In the genomic region with DNA sequence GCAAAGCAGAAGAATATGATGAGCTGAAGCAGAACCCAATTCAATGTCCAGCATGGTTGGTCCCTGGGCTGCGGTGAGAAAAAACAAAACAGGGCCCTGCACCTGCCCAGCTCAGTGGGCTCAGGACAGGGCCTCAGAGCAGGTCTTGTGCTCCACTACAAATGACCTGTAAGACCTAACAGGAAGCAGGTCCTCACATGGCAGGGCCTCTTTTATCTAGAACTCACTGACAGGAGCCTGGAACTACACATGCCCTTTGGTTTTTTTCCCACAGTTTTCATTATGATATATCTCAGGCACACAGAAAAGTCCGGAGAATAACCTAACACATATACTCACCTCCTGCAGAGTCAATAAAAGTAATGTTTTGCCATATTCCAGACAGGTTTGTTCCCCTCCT, we compare ENCODE assay signal across 16 cellular contexts. TPM values are rescaled to one million over a fixed set of nuclear protein-coding genes. Genes with fewer than 3 reads are reported as not detected.
DNase-seq lines count a peak whose midpoint lies in the region; ATAC-seq and TF ChIP-seq lines count a peak whose summit lies in the region.
"Had no signal": no experiment of that assay in that cellular context is flagged by ENCODE, and none has a peak within 500 bp of the region (broad histone marks: within the 10 kb centered on the region; RNA-seq: fewer than 3 reads in every experiment).

No MANE protein-coding gene starts in this region.

- H3K27ac Mint-ChIP-seq in activated naive CD4-positive, alpha-beta T cell treated with anti-CD3 and anti-CD28 coated beads, Interleukin-2, amount 50 U/mL, for 72 hours, result peak overlapping the region; percentile 20 to 87
- no peak overlapping the region for H3K27ac Mint-ChIP-seq in activated naive CD4-positive, alpha-beta T cell treated with anti-CD3 and anti-CD28 coated beads for 36 hours
- peak overlapping the region; percentile 40 for H3K27ac Mint-ChIP-seq in activated CD8-positive, alpha-beta T cell treated with anti-CD3 and anti-CD28 coated beads for 36 hours
- H3K27ac Mint-ChIP-seq: neural progenitor cell had no signal

- peaks cover 35 to 42% of the 10 kb centered on the region in 2 donors for H3K4me1 ChIP-seq in thoracic aorta (ENCODE audit: control insufficient read depth in 1 of 2, low read depth in 2 of 2)
- H3K4me1 ChIP-seq: neural progenitor cell had no signal

- ATAC-seq in activated naive CD4-positive, alpha-beta T cell treated with anti-CD3 and anti-CD28 coated beads, Interleukin-2, amount 50 U/mL, for 72 hours, result no peak
- no peak for ATAC-seq in activated CD8-positive, alpha-beta T cell treated with anti-CD3 and anti-CD28 coated beads for 36 hours
- ATAC-seq in thoracic aorta (ENCODE audit: insufficient number of reproducible peaks, low FRiP score, low read depth), result no peak
- ATAC-seq: lower lobe of right lung had no signal

- CTCF ChIA-PET in activated naive CD4-positive, alpha-beta T cell treated with anti-CD3 and anti-CD28 coated beads for 36 hours (lab: Charles Lee), result no interaction called here
- CTCF ChIA-PET in activated CD8-positive, alpha-beta T cell treated with anti-CD3 and anti-CD28 coated beads for 36 hours (lab: Charles Lee), result interaction anchor here (1.1 kb wide), 1 partner anchor 29 kb away, joined by 4 read pairs; no protein-coding TSS in a partner anchor

- no peak overlapping the region for H3K4me3 ChIP-seq in thoracic aorta
- H3K4me3 ChIP-seq: GM23248, lower lobe of right lung, neural progenitor cell, PC-9, smooth muscle cell had no signal

- no peaks in the 10 kb centered on the region for H3K9me3 ChIP-seq in thoracic aorta
- H3K9me3 ChIP-seq: lower lobe of right lung had no signal

- no peaks in the 10 kb centered on the region for H3K9me3 Mint-ChIP-seq in activated naive CD4-positive, alpha-beta T cell treated with anti-CD3 and anti-CD28 coated beads, Interleukin-2, amount 50 U/mL, for 72 hours
- no peaks in the 10 kb centered on the region for H3K9me3 Mint-ChIP-seq in activated naive CD4-positive, alpha-beta T cell treated with anti-CD3 and anti-CD28 coated beads for 36 hours
- H3K9me3 Mint-ChIP-seq in activated CD8-positive, alpha-beta T cell treated with anti-CD3 and anti-CD28 coated beads for 36 hours, result no peaks in the 10 kb centered on the region
- H3K9me3 Mint-ChIP-seq: activated naive CD4-positive, alpha-beta T cell treated with anti-CD3 and anti-CD28 coated beads, Interleukin-2, amount 10 ng/mL, durations not matched to agents 7 days and 5 days; neural progenitor cell had no signal

- H3K4me1 Mint-ChIP-seq in activated naive CD4-positive, alpha-beta T cell treated with anti-CD3 and anti-CD28 coated beads for 36 hours (ENCODE audit: low read depth), result peaks cover 38% of the 10 kb centered on the region
- H3K4me1 Mint-ChIP-seq in activated CD8-positive, alpha-beta T cell treated with anti-CD3 and anti-CD28 coated beads for 36 hours (ENCODE audit: low read depth), result peaks cover 38% of the 10 kb centered on the region

- H3K36me3 ChIP-seq in thoracic aorta, result peaks cover 10% of the 10 kb centered on the region
- H3K36me3 ChIP-seq: neural progenitor cell had no signal

- no peak overlapping the region for H3K4me3 Mint-ChIP-seq in activated naive CD4-positive, alpha-beta T cell treated with anti-CD3 and anti-CD28 coated beads for 36 hours
- no peak overlapping the region for H3K4me3 Mint-ChIP-seq in activated CD8-positive, alpha-beta T cell treated with anti-CD3 and anti-CD28 coated beads for 36 hours
- H3K4me3 Mint-ChIP-seq: activated naive CD4-positive, alpha-beta T cell treated with anti-CD3 and anti-CD28 coated beads, Interleukin-2, amount 10 ng/mL, durations not matched to agents 7 days and 5 days; neural progenitor cell had no signal

- TF ChIP-seq CTCF in activated CD8-positive, alpha-beta T cell treated with anti-CD3 and anti-CD28 coated beads for 36 hours (IDR thresholded peaks at IDR 0.05), result no peak
- no peak for TF ChIP-seq CTCF in thoracic aorta (IDR thresholded peaks at IDR 0.05)

- POLR2A ChIA-PET in activated CD8-positive, alpha-beta T cell treated with anti-CD3 and anti-CD28 coated beads for 36 hours (lab: Charles Lee), result interaction anchor here (1.2 to 1.7 kb wide), 3 partner anchors 8 to 68 kb away, joined by 3 to 8 read pairs (median 3); no protein-coding TSS in a partner anchor

- H3K27me3 Mint-ChIP-seq in activated naive CD4-positive, alpha-beta T cell treated with anti-CD3 and anti-CD28 coated beads for 36 hours (ENCODE audit: low read depth), result no peaks in the 10 kb centered on the region
- no peaks in the 10 kb centered on the region for H3K27me3 Mint-ChIP-seq in activated CD8-positive, alpha-beta T cell treated with anti-CD3 and anti-CD28 coated beads for 36 hours
- H3K27me3 Mint-ChIP-seq: activated naive CD4-positive, alpha-beta T cell treated with anti-CD3 and anti-CD28 coated beads, Interleukin-2, amount 10 ng/mL, durations not matched to agents 7 days and 5 days had no signal

- intact Hi-C loops in activated naive CD4-positive, alpha-beta T cell treated with anti-CD3 and anti-CD28 coated beads for 36 hours (cut with micrococcal nuclease), result no loop called here
- intact Hi-C loops in activated CD8-positive, alpha-beta T cell treated with anti-CD3 and anti-CD28 coated beads for 36 hours (cut with micrococcal nuclease), result no loop called here
- intact Hi-C loops in posterior cingulate gyrus (cut with DNase I), result loop anchor here (10.0 kb wide), 1 partner anchor 227 kb away; a partner anchor contains a TSS

- H3K27me3 ChIP-seq in thoracic aorta (replicated peaks; ENCODE audit: insufficient read depth), result no peaks in the 10 kb centered on the region
- H3K27me3 ChIP-seq: neural progenitor cell had no signal

- DNase-seq in activated naive CD4-positive, alpha-beta T cell treated with anti-CD3 and anti-CD28 coated beads, Interleukin-2, amount 50 U/mL, for 72 hours (ENCODE audit: low spot score in 2 of 2), result no peak
- DNase-seq in activated naive CD4-positive, alpha-beta T cell treated with anti-CD3 and anti-CD28 coated beads for 36 hours, result no peak
- DNase-seq in activated CD8-positive, alpha-beta T cell treated with anti-CD3 and anti-CD28 coated beads for 36 hours, result no peak
- DNase-seq in mesenteric fat pad (ENCODE audit: low spot score) (peak; percentile 43), thoracic aorta (ENCODE audit: low spot score) (no peak), retina (no peak), posterior cingulate gyrus (no peak), EL (no peak)
- DNase-seq: activated naive CD4-positive, alpha-beta T cell treated with anti-CD3 and anti-CD28 coated beads, Interleukin-2, amount 10 ng/mL, durations not matched to agents 7 days and 5 days; effector CD4-positive, alpha-beta T cell; GM23248; lower lobe of right lung; NCI-H187 treated with DMSO at 0.1 percent for 48 hours; PC-9 had no signal

- H3K36me3 Mint-ChIP-seq in activated naive CD4-positive, alpha-beta T cell treated with anti-CD3 and anti-CD28 coated beads, Interleukin-2, amount 50 U/mL, for 72 hours, result peaks cover 0 to 9% of the 10 kb centered on the region in 2 donors
- H3K36me3 Mint-ChIP-seq in activated naive CD4-positive, alpha-beta T cell treated with anti-CD3 and anti-CD28 coated beads for 36 hours (ENCODE audit: low read depth), result peaks cover 10% of the 10 kb centered on the region
- H3K36me3 Mint-ChIP-seq in activated CD8-positive, alpha-beta T cell treated with anti-CD3 and anti-CD28 coated beads for 36 hours (ENCODE audit: low read depth), result peaks cover 41% of the 10 kb centered on the region

- peak overlapping the region; percentile 14 to 79 for H3K27ac ChIP-seq in thoracic aorta
- H3K27ac ChIP-seq: GM23248, lower lobe of right lung, neural progenitor cell, PC-9 had no signal

RNA-seq across cellular contexts. Expression of a gene that starts 38.4 kb away (rescaled TPM):
- total RNA-seq in activated naive CD4-positive, alpha-beta T cell treated with anti-CD3 and anti-CD28 coated beads, Interleukin-2, amount 50 U/mL, for 72 hours, result 10 to 100 TPM; 49.3 to 55.2 TPM
- 10 to 100 TPM; 37.6 to 43.0 TPM for total RNA-seq in activated naive CD4-positive, alpha-beta T cell treated with anti-CD3 and anti-CD28 coated beads for 36 hours
- total RNA-seq in activated CD8-positive, alpha-beta T cell treated with anti-CD3 and anti-CD28 coated beads for 36 hours, result 10 to 100 TPM; 51.2 to 51.6 TPM
- total RNA-seq in mesenteric fat pad, result 33.1 TPM
- 10 to 100 TPM; 29.8 to 58.8 TPM for total RNA-seq in thoracic aorta

RNA-seq across cellular contexts. Expression of a gene that starts 41.3 kb away (rescaled TPM):
- total RNA-seq in activated naive CD4-positive, alpha-beta T cell treated with anti-CD3 and anti-CD28 coated beads, Interleukin-2, amount 50 U/mL, for 72 hours, result 100 to 1,000 TPM in 1 of 2 donors, 10 to 100 TPM in 1; 75.7 to 122 TPM
- 10 to 100 TPM; 85.0 to 92.4 TPM for total RNA-seq in activated naive CD4-positive, alpha-beta T cell treated with anti-CD3 and anti-CD28 coated beads for 36 hours
- 10 to 100 TPM; 58.9 to 63.7 TPM for total RNA-seq in activated CD8-positive, alpha-beta T cell treated with anti-CD3 and anti-CD28 coated beads for 36 hours
- total RNA-seq in mesenteric fat pad, result 42.9 TPM
- total RNA-seq in thoracic aorta, result 10 to 100 TPM; 39.7 to 48.7 TPM
